18 cellular contexts compared by ENCODE assay signal in genomic region chr2:85096616-85097015, GRCh38. TPM values are rescaled to one million over a fixed set of nuclear protein-coding genes. Genes with fewer than 3 reads are reported as not detected.
DNase-seq lines count a peak whose midpoint lies in the region.
"Had no signal": no experiment of that assay in that cellular context is flagged by ENCODE, and none has a peak within 500 bp of the region (broad histone marks: within the 10 kb centered on the region; RNA-seq: fewer than 3 reads in every experiment).

No MANE protein-coding gene starts in this region.

- H2BK12ac ChIP-seq in trophoblast cell (ENCODE audit: low read length) = no peak overlapping the region

- no peak overlapping the region for H3K4me2 ChIP-seq in trophoblast cell (ENCODE audit: low read length)
- H3K4me2 ChIP-seq: BLaER1 had no signal

- no peak overlapping the region for H3K4ac ChIP-seq in trophoblast cell (ENCODE audit: low read depth, low read length)

- H3K79me1 ChIP-seq in trophoblast cell (ENCODE audit: low read length) = no peaks in the 10 kb centered on the region

- no peak overlapping the region for H2BK120ac ChIP-seq in trophoblast cell (ENCODE audit: insufficient read depth, low read length, poor library complexity)

- H3K36me3 ChIP-seq in HAP-1 (replicated peaks) (no peaks in the 10 kb centered on the region), trophoblast cell (ENCODE audit: control insufficient read depth in 1 of 2, insufficient read depth in 2 of 2, low read length in 2 of 2) (no peaks in the 10 kb centered on the region)
- H3K36me3 ChIP-seq: BLaER1 had no signal

- H3K14ac ChIP-seq in trophoblast cell (ENCODE audit: low read length) = no peak overlapping the region

- no peak overlapping the region for H4K8ac ChIP-seq in trophoblast cell (ENCODE audit: low read depth, low read length)

- no peak overlapping the region for H4K12ac ChIP-seq in trophoblast cell (ENCODE audit: low read depth, low read length)

- H4K91ac ChIP-seq in trophoblast cell (ENCODE audit: low read depth, low read length) = no peak overlapping the region

- no CpG with 5 or more reads among the region's 6 CpGs for WGBS in trophoblast cell (ENCODE audit: extremely low coverage, insufficient coverage, insufficient read length)

- H3K27ac ChIP-seq in trophoblast cell (ENCODE audit: low read depth, low read length) = no peak overlapping the region
- H3K27ac ChIP-seq: BLaER1, C4-2B had no signal

- H2AK5ac ChIP-seq in trophoblast cell (ENCODE audit: low read length) = no peak overlapping the region

- in situ Hi-C loops in HAP-1 (cut with MboI; ENCODE audit: low sequenced_read_pairs) = no loop called here

- H3K27me3 ChIP-seq in HAP-1 (ENCODE audit: low read depth) = no peaks in the 10 kb centered on the region
- H3K27me3 ChIP-seq in trophoblast cell (ENCODE audit: insufficient read depth, low read length) = no peaks in the 10 kb centered on the region
- H3K27me3 ChIP-seq: BLaER1 had no signal

- no peak overlapping the region for H2AFZ ChIP-seq in trophoblast cell (ENCODE audit: insufficient read depth, low read length, poor library complexity)

- no peak overlapping the region for H3K23ac ChIP-seq in trophoblast cell (ENCODE audit: low read length)

- H3K18ac ChIP-seq in trophoblast cell (ENCODE audit: low read length) = no peak overlapping the region

- H2BK5ac ChIP-seq in trophoblast cell (ENCODE audit: low read depth, low read length, poor library complexity) = no peak overlapping the region

- DNase-seq in ELF-1 (ENCODE audit: low read depth, low spot score) (peak; percentile 34), HAP-1 (ENCODE audit: low spot score in 2 of 2) (peak; percentile 82 to 88), RPMI7951 (ENCODE audit: low read depth) (peak; percentile 22), trophoblast cell (peak; percentile 96 to 98), AG08395 (ENCODE audit: low spot score) (no peak)
- DNase-seq in stimulated activated CD4-positive, alpha-beta T cell treated with anti-CD3 and anti-CD28 coated beads, Interleukin-4, amount 100 ng/mL, for 4 hours = no peak
- DNase-seq: Caco-2; CD4-positive, CD25-positive, alpha-beta regulatory T cell; CD8-positive, alpha-beta T cell; DMS153; DND-41; GDM1; GOT3; HCEC 1CT had no signal

- H3K9me3 ChIP-seq in HAP-1 (0 out of 2 replicates have a peak, but pooled peaks cover 2% of the 10 kb centered on the region), trophoblast cell (ENCODE audit: insufficient read depth, low read depth, low read length) (peaks cover 3% of the 10 kb centered on the region)
- H3K9me3 ChIP-seq: Caco-2 had no signal

- H3K4me3 ChIP-seq in HAP-1 (no peak overlapping the region), trophoblast cell (ENCODE audit: low read depth, low read length) (no peak overlapping the region)
- H3K4me3 ChIP-seq: BLaER1, GM12878 had no signal

- no peak overlapping the region for H3K9ac ChIP-seq in trophoblast cell (ENCODE audit: low read length)
- H3K9ac ChIP-seq: BLaER1 had no signal

- no peaks in the 10 kb centered on the region for H3K79me2 ChIP-seq in trophoblast cell (ENCODE audit: control insufficient read depth, insufficient read depth, low read length, poor library complexity)

- H3K4me1 ChIP-seq in HAP-1 (peaks cover 15% of the 10 kb centered on the region), trophoblast cell (ENCODE audit: control insufficient read depth in 1 of 2, insufficient read depth in 2 of 2, low read length in 2 of 2) (peaks cover 0 to 4% of the 10 kb centered on the region in 2 experiments)
- H3K4me1 ChIP-seq: Caco-2 had no signal

RNA-seq across cellular contexts. Expression of gene TCF7L1, which starts 36.6 kb away (rescaled TPM):
- total RNA-seq in RPMI7951 (2014; rRNA removed; shearing (Covaris generic)) = 0.39 TPM in 1 of 2 replicates, not detected in the other
- 21.9 and 23.4 TPM in 2 replicates for polyA plus RNA-seq in trophoblast cell (2013)
- total RNA-seq: A172; CD4-positive, CD25-positive, alpha-beta regulatory T cell; CD8-positive, alpha-beta T cell had no signal

Comparison
In these comparisons a context has a peak if more than half of its experiments do, and no peak if none do; other contexts are left out.
1. DNase-seq: peak in ELF-1 (single experiment), HAP-1 (2 of 2), RPMI7951 (single experiment) and trophoblast cell (2 of 2); none in AG08395 (single experiment) and stimulated activated CD4-positive, alpha-beta T cell treated with anti-CD3 and anti-CD28 coated beads, Interleukin-4, amount 100 ng/mL, for 4 hours (0 of 2).